Comparison of ENCODE assay signal across 8 cellular contexts in genomic region chr3:3127432-3128010, GRCh38. TPM values are rescaled to one million over a fixed set of nuclear protein-coding genes. Genes with fewer than 3 reads are reported as not detected.
A peak's percentile ranks its signal among the peaks of the same experiment; 100 is the strongest.
DNase-seq lines count a peak whose midpoint lies in the region; TF ChIP-seq lines count a peak whose summit lies in the region.

No MANE protein-coding gene starts in this region.

- H3K4me3 ChIP-seq in fibroblast of the aortic adventitia (ENCODE audit: low read depth, low read length) (peak overlapping the region; percentile 88), skeletal muscle cell (ENCODE audit: low read depth, low read length) (peak overlapping the region; percentile 64)

- TF ChIP-seq CTCF in fibroblast of the aortic adventitia (IDR thresholded peaks at IDR 0.05; ENCODE audit: insufficient read depth, low read length), result no peak

- DNase-seq in SIG-M5 treated with dmso at 0.1 percent for 504 hours (lab: John Stamatoyannopoulos, UW; ENCODE audit: unreplicated experiment), result peak; percentile 18
- DNase-seq in SIG-M5 (lab: John Stamatoyannopoulos, UW), result no peak
- DNase-seq in LHCN-M2 (ENCODE audit: low read depth), result peak; percentile 10
- DNase-seq in activated T-cell treated with anti-CD3 and anti-CD28 coated beads, Interleukin-2, amount 50 U/mL, for 1 hour, result peak; percentile 29
- DNase-seq in fibroblast of the aortic adventitia (ENCODE audit: low read depth), result peak; percentile 11
- DNase-seq in skeletal muscle cell (ENCODE audit: low read depth), result no peak
- no peak for DNase-seq in GM19238 (ENCODE audit: insufficient read length, low spot score)
- DNase-seq in NCI-H2029 treated with DMSO at 0.1 percent for 48 hours (lab: John Stamatoyannopoulos, UW), result no peak

RNA-seq across cellular contexts. Expression of gene TRNT1, which starts 0.8 kb away (rescaled TPM):
- total RNA-seq in LHCN-M2 (2014; rRNA removed) (22.4 and 34.0 TPM in 2 replicates), fibroblast of the aortic adventitia (ENCODE audit: low replicate concordance) (17.8 and 23.3 TPM in 2 replicates)
- polyA plus RNA-seq in LHCN-M2 (2012), result 9.9 TPM

RNA-seq across cellular contexts. Expression of gene IL5RA, which starts 17.3 kb away (rescaled TPM):
- total RNA-seq in LHCN-M2 (2014; rRNA removed), result not detected in 2 replicates
- not detected for polyA plus RNA-seq in LHCN-M2 (2012)
- total RNA-seq in fibroblast of the aortic adventitia (ENCODE audit: low replicate concordance), result 0.08 TPM in 1 of 2 replicates, not detected in the other

RNA-seq across cellular contexts. Expression of gene CRBN, which starts 52.0 kb away (rescaled TPM):
- 19.1 and 33.7 TPM in 2 replicates for total RNA-seq in LHCN-M2 (2014; rRNA removed)
- polyA plus RNA-seq in LHCN-M2 (2012), result 11.3 TPM
- total RNA-seq in fibroblast of the aortic adventitia (ENCODE audit: low replicate concordance), result 57.0 and 70.9 TPM in 2 replicates

Comparison
In these comparisons a context has a peak if more than half of its experiments do, and no peak if none do; other contexts are left out.
1. DNase-seq: peak in SIG-M5 treated with dmso at 0.1 percent for 504 hours (single experiment), LHCN-M2 (single experiment), activated T-cell treated with anti-CD3 and anti-CD28 coated beads, Interleukin-2, amount 50 U/mL, for 1 hour (single experiment) and fibroblast of the aortic adventitia (single experiment); none in SIG-M5 (single experiment), skeletal muscle cell (single experiment), GM19238 (single experiment) and NCI-H2029 treated with DMSO at 0.1 percent for 48 hours (single experiment).